ENCODE assay signal across 1 cellular context in genomic region chr11:117985953-117986887, GRCh38.
TF ChIP-seq lines count a peak whose summit lies in the region.

TSS of gene IL10RA (plus strand) at chr11:117986394. CDS start at chr11:117986468, 74 bp downstream.

TF ChIP-seq in K562, 482 proteins besides CTCF, POLR2A, EP300 and RAD21 (continued from another document and continues in another):
- TF ChIP-seq, protein P1, sequence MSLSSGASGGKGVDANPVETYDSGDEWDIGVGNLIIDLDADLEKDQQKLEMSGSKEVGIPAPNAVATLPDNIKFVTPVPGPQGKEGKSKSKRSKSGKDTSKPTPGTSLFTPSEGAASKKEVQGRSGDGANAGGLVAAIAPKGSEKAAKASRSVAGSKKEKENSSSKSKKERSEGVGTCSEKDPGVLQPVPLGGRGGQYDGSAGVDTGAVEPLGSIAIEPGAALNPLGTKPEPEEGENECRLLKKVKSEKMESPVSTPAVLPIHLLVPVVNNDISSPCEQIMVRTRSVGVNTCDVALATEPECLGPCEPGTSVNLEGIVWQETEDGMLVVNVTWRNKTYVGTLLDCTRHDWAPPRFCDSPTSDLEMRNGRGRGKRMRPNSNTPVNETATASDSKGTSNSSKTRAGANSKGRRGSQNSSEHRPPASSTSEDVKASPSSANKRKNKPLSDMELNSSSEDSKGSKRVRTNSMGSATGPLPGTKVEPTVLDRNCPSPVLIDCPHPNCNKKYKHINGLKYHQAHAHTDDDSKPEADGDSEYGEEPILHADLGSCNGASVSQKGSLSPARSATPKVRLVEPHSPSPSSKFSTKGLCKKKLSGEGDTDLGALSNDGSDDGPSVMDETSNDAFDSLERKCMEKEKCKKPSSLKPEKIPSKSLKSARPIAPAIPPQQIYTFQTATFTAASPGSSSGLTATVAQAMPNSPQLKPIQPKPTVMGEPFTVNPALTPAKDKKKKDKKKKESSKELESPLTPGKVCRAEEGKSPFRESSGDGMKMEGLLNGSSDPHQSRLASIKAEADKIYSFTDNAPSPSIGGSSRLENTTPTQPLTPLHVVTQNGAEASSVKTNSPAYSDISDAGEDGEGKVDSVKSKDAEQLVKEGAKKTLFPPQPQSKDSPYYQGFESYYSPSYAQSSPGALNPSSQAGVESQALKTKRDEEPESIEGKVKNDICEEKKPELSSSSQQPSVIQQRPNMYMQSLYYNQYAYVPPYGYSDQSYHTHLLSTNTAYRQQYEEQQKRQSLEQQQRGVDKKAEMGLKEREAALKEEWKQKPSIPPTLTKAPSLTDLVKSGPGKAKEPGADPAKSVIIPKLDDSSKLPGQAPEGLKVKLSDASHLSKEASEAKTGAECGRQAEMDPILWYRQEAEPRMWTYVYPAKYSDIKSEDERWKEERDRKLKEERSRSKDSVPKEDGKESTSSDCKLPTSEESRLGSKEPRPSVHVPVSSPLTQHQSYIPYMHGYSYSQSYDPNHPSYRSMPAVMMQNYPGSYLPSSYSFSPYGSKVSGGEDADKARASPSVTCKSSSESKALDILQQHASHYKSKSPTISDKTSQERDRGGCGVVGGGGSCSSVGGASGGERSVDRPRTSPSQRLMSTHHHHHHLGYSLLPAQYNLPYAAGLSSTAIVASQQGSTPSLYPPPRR (CRISPR knock-in tag; IDR thresholded peaks at IDR 0.05; ENCODE audit: borderline replicate concordance) = no peak
- TF ChIP-seq NCOA6 (IDR thresholded peaks at IDR 0.05) = no peak
- no peak for TF ChIP-seq ELF4 (CRISPR knock-in tag; IDR thresholded peaks at IDR 0.05)
- no peak for TF ChIP-seq RREB1 (CRISPR knock-in tag; IDR thresholded peaks at IDR 0.05)
- no peak for TF ChIP-seq BACH1 (tag; IDR thresholded peaks at IDR 0.05)
- no peak for TF ChIP-seq STAT5A (IDR thresholded peaks at IDR 0.05; ENCODE audit: borderline replicate concordance, low read length)
- no peak for TF ChIP-seq ZFPM2 (CRISPR knock-in tag; IDR thresholded peaks at IDR 0.05)
- TF ChIP-seq ZBTB12 (CRISPR knock-in tag; IDR thresholded peaks at IDR 0.05) = peak; percentile 67; the same call in 1 of the 2 replicates
- TF ChIP-seq, protein P2, sequence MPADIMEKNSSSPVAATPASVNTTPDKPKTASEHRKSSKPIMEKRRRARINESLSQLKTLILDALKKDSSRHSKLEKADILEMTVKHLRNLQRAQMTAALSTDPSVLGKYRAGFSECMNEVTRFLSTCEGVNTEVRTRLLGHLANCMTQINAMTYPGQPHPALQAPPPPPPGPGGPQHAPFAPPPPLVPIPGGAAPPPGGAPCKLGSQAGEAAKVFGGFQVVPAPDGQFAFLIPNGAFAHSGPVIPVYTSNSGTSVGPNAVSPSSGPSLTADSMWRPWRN (IDR thresholded peaks at IDR 0.05; ENCODE audit: low read depth) = no peak
- no peak for TF ChIP-seq NCOR1 (IDR thresholded peaks at IDR 0.05)
- no peak for TF ChIP-seq SREBF2 (CRISPR knock-in tag; IDR thresholded peaks at IDR 0.05)
- TF ChIP-seq ZNF174 (CRISPR knock-in tag; IDR thresholded peaks at IDR 0.05) = no peak
- TF ChIP-seq CHCHD3 (CRISPR knock-in tag; IDR thresholded peaks at IDR 0.05) = no peak
- no peak for TF ChIP-seq ZZZ3 (IDR thresholded peaks at IDR 0.05)
- TF ChIP-seq ZBTB1 (CRISPR knock-in tag; IDR thresholded peaks at IDR 0.05; ENCODE audit: borderline replicate concordance, low read depth) = peak; percentile 71; the same call in 1 of the 2 replicates
- peak; percentile 40 for TF ChIP-seq FOSL1 (tag; conservative IDR thresholded peaks at IDR 0.05)
- TF ChIP-seq ADNP (tag; IDR thresholded peaks at IDR 0.05) = no peak
- TF ChIP-seq CTCFL (IDR thresholded peaks at IDR 0.05; ENCODE audit: borderline replicate concordance, insufficient read depth, low read depth, low read length, poor library complexity, severe bottlenecking) = peak; percentile 19
- TF ChIP-seq, protein P3, sequence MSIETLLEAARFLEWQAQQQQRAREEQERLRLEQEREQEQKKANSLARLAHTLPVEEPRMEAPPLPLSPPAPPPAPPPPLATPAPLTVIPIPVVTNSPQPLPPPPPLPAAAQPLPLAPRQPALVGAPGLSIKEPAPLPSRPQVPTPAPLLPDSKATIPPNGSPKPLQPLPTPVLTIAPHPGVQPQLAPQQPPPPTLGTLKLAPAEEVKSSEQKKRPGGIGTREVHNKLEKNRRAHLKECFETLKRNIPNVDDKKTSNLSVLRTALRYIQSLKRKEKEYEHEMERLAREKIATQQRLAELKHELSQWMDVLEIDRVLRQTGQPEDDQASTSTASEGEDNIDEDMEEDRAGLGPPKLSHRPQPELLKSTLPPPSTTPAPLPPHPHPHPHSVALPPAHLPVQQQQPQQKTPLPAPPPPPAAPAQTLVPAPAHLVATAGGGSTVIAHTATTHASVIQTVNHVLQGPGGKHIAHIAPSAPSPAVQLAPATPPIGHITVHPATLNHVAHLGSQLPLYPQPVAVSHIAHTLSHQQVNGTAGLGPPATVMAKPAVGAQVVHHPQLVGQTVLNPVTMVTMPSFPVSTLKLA (conservative IDR thresholded peaks at IDR 0.05) = peak; percentile 76 to 88
- no peak for TF ChIP-seq ZNF589 (CRISPR knock-in tag; IDR thresholded peaks at IDR 0.05; ENCODE audit: low read depth)
- TF ChIP-seq ZNF232 (CRISPR knock-in tag; IDR thresholded peaks at IDR 0.05) = peak; percentile 99
- TF ChIP-seq ZNF12 (CRISPR knock-in tag; IDR thresholded peaks at IDR 0.05) = no peak
- TF ChIP-seq ILK (tag; IDR thresholded peaks at IDR 0.05; ENCODE audit: borderline replicate concordance, low read depth) = no peak
- no peak for TF ChIP-seq HMBOX1 (IDR thresholded peaks at IDR 0.05)
- TF ChIP-seq, protein P4, sequence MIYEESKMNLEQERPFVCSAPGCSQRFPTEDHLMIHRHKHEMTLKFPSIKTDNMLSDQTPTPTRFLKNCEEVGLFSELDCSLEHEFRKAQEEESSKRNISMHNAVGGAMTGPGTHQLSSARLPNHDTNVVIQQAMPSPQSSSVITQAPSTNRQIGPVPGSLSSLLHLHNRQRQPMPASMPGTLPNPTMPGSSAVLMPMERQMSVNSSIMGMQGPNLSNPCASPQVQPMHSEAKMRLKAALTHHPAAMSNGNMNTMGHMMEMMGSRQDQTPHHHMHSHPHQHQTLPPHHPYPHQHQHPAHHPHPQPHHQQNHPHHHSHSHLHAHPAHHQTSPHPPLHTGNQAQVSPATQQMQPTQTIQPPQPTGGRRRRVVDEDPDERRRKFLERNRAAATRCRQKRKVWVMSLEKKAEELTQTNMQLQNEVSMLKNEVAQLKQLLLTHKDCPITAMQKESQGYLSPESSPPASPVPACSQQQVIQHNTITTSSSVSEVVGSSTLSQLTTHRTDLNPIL (CRISPR knock-in tag; IDR thresholded peaks at IDR 0.05) = no peak
- no peak for TF ChIP-seq SRSF3 (IDR thresholded peaks at IDR 0.05; ENCODE audit: insufficient read depth, low read length)
- TF ChIP-seq ZNF224 (CRISPR knock-in tag; IDR thresholded peaks at IDR 0.05) = peak; percentile 97
- TF ChIP-seq GATAD2A (IDR thresholded peaks at IDR 0.05) = peak; percentile 54; the same call in 1 of the 2 replicates
- TF ChIP-seq ATF1 (CRISPR knock-in tag; IDR thresholded peaks at IDR 0.05) = no peak
- peak; percentile 96 for TF ChIP-seq ATF1 (tag; IDR thresholded peaks at IDR 0.05)
- TF ChIP-seq IFI16 (CRISPR knock-in tag; IDR thresholded peaks at IDR 0.05) = no peak
- TF ChIP-seq CHD2 (IDR thresholded peaks at IDR 0.05; ENCODE audit: low read depth, low read length) = no peak
- TF ChIP-seq NFE2 (IDR thresholded peaks at IDR 0.05; ENCODE audit: low read depth) = no peak
- no peak for TF ChIP-seq MXI1 (IDR thresholded peaks at IDR 0.05; ENCODE audit: low read depth, low read length)
- TF ChIP-seq SPI1 (IDR thresholded peaks at IDR 0.05; ENCODE audit: borderline replicate concordance, low read depth, low read length) = no peak
- TF ChIP-seq PTRF (tag; IDR thresholded peaks at IDR 0.05) = no peak
- TF ChIP-seq SMARCA5 (IDR thresholded peaks at IDR 0.05) = no peak
- no peak for TF ChIP-seq PCBP2 (IDR thresholded peaks at IDR 0.05; ENCODE audit: low read depth, low read length, poor library complexity, severe bottlenecking)
- TF ChIP-seq PHF21A (IDR thresholded peaks at IDR 0.05; ENCODE audit: borderline replicate concordance, low read depth) = peak; percentile 95
- peak; percentile 98 for TF ChIP-seq FOXK1 (CRISPR knock-in tag; IDR thresholded peaks at IDR 0.05; ENCODE audit: borderline replicate concordance)
- TF ChIP-seq ATF6 (CRISPR knock-in tag; IDR thresholded peaks at IDR 0.05) = peak; percentile 80; the same call in 1 of the 2 replicates
- TF ChIP-seq, protein P5, sequence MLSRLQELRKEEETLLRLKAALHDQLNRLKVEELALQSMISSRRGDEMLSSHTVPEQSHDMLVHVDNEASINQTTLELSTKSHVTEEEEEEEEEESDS (CRISPR knock-in tag; IDR thresholded peaks at IDR 0.05) = no peak
- TF ChIP-seq HSF4 (CRISPR knock-in tag; IDR thresholded peaks at IDR 0.05; ENCODE audit: borderline replicate concordance) = no peak
- TF ChIP-seq DDX20 (tag; IDR thresholded peaks at IDR 0.05; ENCODE audit: low read depth) = no peak
- TF ChIP-seq HEY1 (CRISPR knock-in tag; IDR thresholded peaks at IDR 0.05; ENCODE audit: borderline replicate concordance) = no peak
